1 cellular context compared by ENCODE assay signal in genomic region chr12:48197967-48198618, GRCh38.
TF ChIP-seq lines count a peak whose summit lies in the region.

No MANE protein-coding gene starts in this region.

TF ChIP-seq in K562, 482 proteins besides CTCF, POLR2A, EP300 and RAD21 (continued from another document and continues in another):
- TF ChIP-seq MAX (CRISPR knock-in tag; IDR thresholded peaks at IDR 0.05) (no peak), SAFB2 (IDR thresholded peaks at IDR 0.05; ENCODE audit: borderline replicate concordance, low read depth, low read length, severe bottlenecking) (no peak), MEIS2 (IDR thresholded peaks at IDR 0.05; ENCODE audit: partially characterized antibody) (peak; percentile 69), CCAR2 (IDR thresholded peaks at IDR 0.05; ENCODE audit: low read depth, low read length) (no peak), GTF3C2 (IDR thresholded peaks at IDR 0.05; ENCODE audit: borderline replicate concordance, extremely low read depth, insufficient read length) (no peak), ZBTB33 (CRISPR knock-in tag; IDR thresholded peaks at IDR 0.05) (0 out of 2 replicates have a peak, but pooled peaks have one; percentile 12), USF1 (CRISPR knock-in tag; IDR thresholded peaks at IDR 0.05) (no peak), CSDE1 (IDR thresholded peaks at IDR 0.05) (peak in 1 of 2 experiments; percentile 58; a peak in 1 of 4 replicates), TEAD2 (tag; IDR thresholded peaks at IDR 0.05) (no peak), ZNF134 (CRISPR knock-in tag; conservative IDR thresholded peaks at IDR 0.05) (no peak), HDAC6 (IDR thresholded peaks at IDR 0.05; ENCODE audit: low read depth, low read length) (no peak), PKNOX1 (IDR thresholded peaks at IDR 0.05) (peak; percentile 86), E2F1 (CRISPR knock-in tag; IDR thresholded peaks at IDR 0.05) (0 out of 2 replicates have a peak, but pooled peaks have one; percentile 6), MCM3 (IDR thresholded peaks at IDR 0.05) (no peak), CREB3L1 (IDR thresholded peaks at IDR 0.05; ENCODE audit: borderline replicate concordance, low read depth) (peak; percentile 73), NKRF (IDR thresholded peaks at IDR 0.05; ENCODE audit: borderline replicate concordance) (no peak), SIX5 (IDR thresholded peaks at IDR 0.05; ENCODE audit: borderline replicate concordance in 1 of 2, insufficient read depth in 1 of 2, low read depth in 1 of 2, low read length in 2 of 2) (no peak), HMGN3 (IDR thresholded peaks at IDR 0.05; ENCODE audit: borderline replicate concordance, extremely low read depth, insufficient read length, low read depth, low read length) (no peak), ZNF407 (IDR thresholded peaks at IDR 0.05; ENCODE audit: low read depth) (no peak), CBFA2T2 (conservative IDR thresholded peaks at IDR 0.05) (no peak), SMC3 (conservative IDR thresholded peaks at IDR 0.05; ENCODE audit: insufficient read depth, low read depth, low read length) (no peak), RUNX1 (IDR thresholded peaks at IDR 0.05; ENCODE audit: low read depth) (no peak), PHF21A (IDR thresholded peaks at IDR 0.05; ENCODE audit: borderline replicate concordance, low read depth) (peak; percentile 75; the same call in 1 of the 2 replicates), VEZF1 (CRISPR knock-in tag; IDR thresholded peaks at IDR 0.05) (no peak), NFE2L1 (tag; IDR thresholded peaks at IDR 0.05; ENCODE audit: borderline replicate concordance, low read depth) (no peak), MXI1 (IDR thresholded peaks at IDR 0.05; ENCODE audit: low read depth, low read length) (no peak), CC2D1A (IDR thresholded peaks at IDR 0.05) (no peak; the same call in 1 of the 2 replicates), FOXK2 (conservative IDR thresholded peaks at IDR 0.05 in 1 of 2, IDR thresholded peaks at IDR 0.05 in 1 of 2; ENCODE audit: low read depth in 2 of 2) (no peak), SMARCA5 (IDR thresholded peaks at IDR 0.05) (no peak), ZNF165 (CRISPR knock-in tag; IDR thresholded peaks at IDR 0.05; ENCODE audit: borderline replicate concordance) (no peak), CHCHD3 (CRISPR knock-in tag; IDR thresholded peaks at IDR 0.05) (peak; percentile 80; the same call in 1 of the 2 replicates), NUFIP1 (IDR thresholded peaks at IDR 0.05; ENCODE audit: partially characterized antibody) (no peak)
